ENCODE assay signal across 13 cellular contexts in genomic region chr4:41160010-41160789, GRCh38. TPM values are rescaled to one million over a fixed set of nuclear protein-coding genes. Genes with fewer than 3 reads are reported as not detected.
DNase-seq lines count a peak whose midpoint lies in the region; TF ChIP-seq lines count a peak whose summit lies in the region.
"Had no signal": no experiment of that assay in that cellular context is flagged by ENCODE, and none has a peak within 500 bp of the region (broad histone marks: within the 10 kb centered on the region; RNA-seq: fewer than 3 reads in every experiment).

No MANE protein-coding gene starts in this region.

- H3K4me1 ChIP-seq in SK-N-SH (ENCODE audit: control insufficient read depth in 1 of 2, insufficient read depth in 2 of 2, low read depth in 1 of 2, low read length in 1 of 2): peaks cover 5 to 39% of the 10 kb centered on the region in 2 experiments; a peak in 2 of 4 replicates
- H3K4me1 ChIP-seq in testis: no peaks in the 10 kb centered on the region

- POLR2A ChIA-PET in SK-N-SH (lab: Yijun Ruan, JAX): no interaction called here

- TF ChIP-seq EP300 in SK-N-SH (IDR thresholded peaks at IDR 0.05; ENCODE audit: borderline replicate concordance in 1 of 2, low read depth in 1 of 2, low read length in 1 of 2): peak in 1 of 2 experiments; percentile 81; a peak in 2 of 4 replicates

- H3K9me3 ChIP-seq in SK-N-SH (no peaks in the 10 kb centered on the region), testis (no peaks in the 10 kb centered on the region)

- 16% methylated on average over 10 of the region's 10 CpGs for WGBS in SK-N-SH (ENCODE audit: low lambda C conversion rate)
- 70 to 74% methylated on average over 10 of the region's 10 CpGs for WGBS in testis, 2 donors

- peaks cover 60% of the 10 kb centered on the region for H3F3A ChIP-seq in SK-N-SH (replicated peaks; ENCODE audit: insufficient read depth)

- H2AFZ ChIP-seq in SK-N-SH (ENCODE audit: low read depth): no peak overlapping the region

- TF ChIP-seq CTCF in SK-N-SH (IDR thresholded peaks at IDR 0.05) (no peak), fibroblast of mammary gland (conservative IDR thresholded peaks at IDR 0.05; ENCODE audit: control insufficient read depth, insufficient read depth, low read depth, low read length) (no peak), testis (IDR thresholded peaks at IDR 0.05) (no peak)

- H3K27ac ChIP-seq in SK-N-SH (ENCODE audit: low read depth in 2 of 2, low read length in 1 of 2) (peak overlapping the region; percentile 78 to 93), testis (no peak overlapping the region)
- H3K27ac ChIP-seq: SK-N-MC had no signal

- H3K36me3 ChIP-seq in SK-N-SH (replicated peaks in 1 of 2; ENCODE audit: control insufficient read depth in 1 of 2, insufficient read depth in 2 of 2, low read length in 1 of 2) (no peaks in the 10 kb centered on the region), testis (ENCODE audit: low read depth, missing control alignments) (no peaks in the 10 kb centered on the region)

- peaks cover 79% of the 10 kb centered on the region for H3K79me2 ChIP-seq in SK-N-SH (ENCODE audit: insufficient read depth)

- no peak for TF ChIP-seq POLR2A in testis (IDR thresholded peaks at IDR 0.05)

- H3K27me3 ChIP-seq in SK-N-SH (ENCODE audit: insufficient read depth) (no peaks in the 10 kb centered on the region), testis (no peaks in the 10 kb centered on the region)

- CTCF ChIA-PET in SK-N-SH (lab: Yijun Ruan, JAX): interaction anchor here (0.6 to 0.7 kb wide), 2 partner anchors 12 to 17 kb away, joined by 3 read pairs; no protein-coding TSS in a partner anchor

- no peaks in the 10 kb centered on the region for H3K9me2 ChIP-seq in SK-N-SH

- H3K4me3 ChIP-seq in SK-N-SH (ENCODE audit: low read depth in 2 of 2, low read length in 1 of 2) (no peak overlapping the region), fibroblast of mammary gland (ENCODE audit: control insufficient read depth, low read depth, low read length) (peak overlapping the region; percentile 9), testis (no peak overlapping the region)
- H3K4me3 ChIP-seq: SK-N-MC had no signal

- peak; percentile 70 for DNase-seq in GM04504 (ENCODE audit: low read depth)
- no peak for DNase-seq in SK-N-SH
- DNase-seq in fibroblast of mammary gland (ENCODE audit: low read depth): peak; percentile 97
- DNase-seq in pulmonary artery endothelial cell (ENCODE audit: low read depth, low spot score): peak; percentile 98
- DNase-seq in central memory CD4-positive, alpha-beta T cell: no peak
- DNase-seq in NCI-H2171 treated with DMSO at 0.1 percent for 48 hours (lab: John Stamatoyannopoulos, UW): no peak
- no peak for DNase-seq in superior temporal gyrus (ENCODE audit: extremely low spot score)
- no peak for DNase-seq in testis
- DNase-seq: activated CD8-positive, alpha-beta T cell treated with anti-CD3 and anti-CD28 coated beads for 36 hours; DMS153; H7; naive thymus-derived CD8-positive, alpha-beta T cell had no signal

- peak overlapping the region; percentile 58; the same call in 1 of the 2 replicates for H3K9ac ChIP-seq in SK-N-SH

- intact Hi-C loops in testis (cut with DNase I; ENCODE audit: low total_unique reads): no loop called here

- peak overlapping the region; percentile 60 for H3K4me2 ChIP-seq in SK-N-SH

- TF ChIP-seq RAD21 in SK-N-SH (IDR thresholded peaks at IDR 0.05; ENCODE audit: low read length): no peak

- no peaks in the 10 kb centered on the region for H4K20me1 ChIP-seq in SK-N-SH (ENCODE audit: insufficient read depth)

TF ChIP-seq in SK-N-SH, 30 proteins besides CTCF, POLR2A, EP300 and RAD21 (continues in another document):
- TF ChIP-seq JUND (IDR thresholded peaks at IDR 0.05): peak; percentile 83
- no peak for TF ChIP-seq NRF1 (IDR thresholded peaks at IDR 0.05; ENCODE audit: low read depth, low read length)
- TF ChIP-seq MXI1 (IDR thresholded peaks at IDR 0.05; ENCODE audit: low read depth, low read length): no peak
- peak; percentile 92 for TF ChIP-seq TCF12 (IDR thresholded peaks at IDR 0.05)
- TF ChIP-seq ELF1 (IDR thresholded peaks at IDR 0.05): no peak
- TF ChIP-seq RCOR1 (IDR thresholded peaks at IDR 0.05; ENCODE audit: low read length): no peak
- TF ChIP-seq PBX3 (IDR thresholded peaks at IDR 0.05): peak; percentile 71
- no peak for TF ChIP-seq MEF2A (IDR thresholded peaks at IDR 0.05; ENCODE audit: borderline replicate concordance, low read depth)
- TF ChIP-seq RXRA (IDR thresholded peaks at IDR 0.05; ENCODE audit: borderline replicate concordance, low read depth): peak; percentile 40; the same call in 1 of the 2 replicates
- 0 out of 2 replicates have a peak, but pooled peaks have one; percentile 45 for TF ChIP-seq MAX (IDR thresholded peaks at IDR 0.05; ENCODE audit: low read depth)
- TF ChIP-seq, protein P1, sequence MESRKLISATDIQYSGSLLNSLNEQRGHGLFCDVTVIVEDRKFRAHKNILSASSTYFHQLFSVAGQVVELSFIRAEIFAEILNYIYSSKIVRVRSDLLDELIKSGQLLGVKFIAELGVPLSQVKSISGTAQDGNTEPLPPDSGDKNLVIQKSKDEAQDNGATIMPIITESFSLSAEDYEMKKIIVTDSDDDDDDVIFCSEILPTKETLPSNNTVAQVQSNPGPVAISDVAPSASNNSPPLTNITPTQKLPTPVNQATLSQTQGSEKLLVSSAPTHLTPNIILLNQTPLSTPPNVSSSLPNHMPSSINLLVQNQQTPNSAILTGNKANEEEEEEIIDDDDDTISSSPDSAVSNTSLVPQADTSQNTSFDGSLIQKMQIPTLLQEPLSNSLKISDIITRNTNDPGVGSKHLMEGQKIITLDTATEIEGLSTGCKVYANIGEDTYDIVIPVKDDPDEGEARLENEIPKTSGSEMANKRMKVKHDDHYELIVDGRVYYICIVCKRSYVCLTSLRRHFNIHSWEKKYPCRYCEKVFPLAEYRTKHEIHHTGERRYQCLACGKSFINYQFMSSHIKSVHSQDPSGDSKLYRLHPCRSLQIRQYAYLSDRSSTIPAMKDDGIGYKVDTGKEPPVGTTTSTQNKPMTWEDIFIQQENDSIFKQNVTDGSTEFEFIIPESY (IDR thresholded peaks at IDR 0.05; ENCODE audit: borderline replicate concordance, low read depth): no peak
- TF ChIP-seq, protein P2, sequence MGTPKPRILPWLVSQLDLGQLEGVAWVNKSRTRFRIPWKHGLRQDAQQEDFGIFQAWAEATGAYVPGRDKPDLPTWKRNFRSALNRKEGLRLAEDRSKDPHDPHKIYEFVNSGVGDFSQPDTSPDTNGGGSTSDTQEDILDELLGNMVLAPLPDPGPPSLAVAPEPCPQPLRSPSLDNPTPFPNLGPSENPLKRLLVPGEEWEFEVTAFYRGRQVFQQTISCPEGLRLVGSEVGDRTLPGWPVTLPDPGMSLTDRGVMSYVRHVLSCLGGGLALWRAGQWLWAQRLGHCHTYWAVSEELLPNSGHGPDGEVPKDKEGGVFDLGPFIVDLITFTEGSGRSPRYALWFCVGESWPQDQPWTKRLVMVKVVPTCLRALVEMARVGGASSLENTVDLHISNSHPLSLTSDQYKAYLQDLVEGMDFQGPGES (IDR thresholded peaks at IDR 0.05; ENCODE audit: low read depth, low read length): no peak
- TF ChIP-seq FOSL2 (IDR thresholded peaks at IDR 0.05; ENCODE audit: borderline replicate concordance, low read depth): peak; percentile 86
- TF ChIP-seq CHD2 (IDR thresholded peaks at IDR 0.05; ENCODE audit: low read length, partially characterized antibody): no peak
- TF ChIP-seq POLR2AphosphoS5 (IDR thresholded peaks at IDR 0.05; ENCODE audit: low read depth, low read length): peak; percentile 58; the same call in 1 of the 2 replicates
- peak; percentile 78 for TF ChIP-seq NFIC (IDR thresholded peaks at IDR 0.05; ENCODE audit: borderline replicate concordance)
- 0 out of 2 replicates have a peak, but pooled peaks have one; percentile 31 for TF ChIP-seq GABPA (IDR thresholded peaks at IDR 0.05; ENCODE audit: low read depth)
- peak; percentile 26; the same call in 1 of the 2 replicates for TF ChIP-seq YY1 (IDR thresholded peaks at IDR 0.05; ENCODE audit: low read depth)
- 0 out of 2 replicates have a peak, but pooled peaks have one; percentile 35 for TF ChIP-seq SIN3A (IDR thresholded peaks at IDR 0.05; ENCODE audit: borderline replicate concordance, low read depth, low read length)
- peak; percentile 63 for TF ChIP-seq TEAD4 (IDR thresholded peaks at IDR 0.05; ENCODE audit: borderline replicate concordance, insufficient read depth)

RNA-seq across cellular contexts. Expression of gene APBB2, which starts 54.1 kb away (rescaled TPM):
- polyA plus RNA-seq in SK-N-SH (2012; rRNA removed): 49.8 and 56.6 TPM in 2 replicates
- 42.3 and 54.5 TPM in 2 replicates for polyA plus RNA-seq in SK-N-SH (2012; cell fraction: cytosol; rRNA removed)
- polyA plus RNA-seq in SK-N-SH (2012; cell fraction: nucleus; rRNA removed): 71.4 and 112 TPM in 2 replicates
- total RNA-seq in pulmonary artery endothelial cell: 138 and 142 TPM in 2 replicates
- 10 to 100 TPM; 59.8 to 77.9 TPM for total RNA-seq in testis
- 19.7 TPM for polyA plus RNA-seq in testis (ENCODE audit: insufficient read depth, low read depth, low replicate concordance)
- polyA plus RNA-seq: naive thymus-derived CD8-positive, alpha-beta T cell had no signal

Comparison
In these comparisons a context has a peak if more than half of its experiments do, and no peak if none do; other contexts are left out.
1. DNase-seq: peak in GM04504 (single experiment), fibroblast of mammary gland (single experiment) and pulmonary artery endothelial cell (single experiment); none in SK-N-SH (single experiment), central memory CD4-positive, alpha-beta T cell (single experiment), NCI-H2171 treated with DMSO at 0.1 percent for 48 hours (single experiment), superior temporal gyrus (single experiment) and testis (single experiment).
2. H3K27ac ChIP-seq: peak in SK-N-SH (2 of 2); none in testis (0 of 2).